ENCODE assay signal across 9 cellular contexts in the genomic region with DNA sequence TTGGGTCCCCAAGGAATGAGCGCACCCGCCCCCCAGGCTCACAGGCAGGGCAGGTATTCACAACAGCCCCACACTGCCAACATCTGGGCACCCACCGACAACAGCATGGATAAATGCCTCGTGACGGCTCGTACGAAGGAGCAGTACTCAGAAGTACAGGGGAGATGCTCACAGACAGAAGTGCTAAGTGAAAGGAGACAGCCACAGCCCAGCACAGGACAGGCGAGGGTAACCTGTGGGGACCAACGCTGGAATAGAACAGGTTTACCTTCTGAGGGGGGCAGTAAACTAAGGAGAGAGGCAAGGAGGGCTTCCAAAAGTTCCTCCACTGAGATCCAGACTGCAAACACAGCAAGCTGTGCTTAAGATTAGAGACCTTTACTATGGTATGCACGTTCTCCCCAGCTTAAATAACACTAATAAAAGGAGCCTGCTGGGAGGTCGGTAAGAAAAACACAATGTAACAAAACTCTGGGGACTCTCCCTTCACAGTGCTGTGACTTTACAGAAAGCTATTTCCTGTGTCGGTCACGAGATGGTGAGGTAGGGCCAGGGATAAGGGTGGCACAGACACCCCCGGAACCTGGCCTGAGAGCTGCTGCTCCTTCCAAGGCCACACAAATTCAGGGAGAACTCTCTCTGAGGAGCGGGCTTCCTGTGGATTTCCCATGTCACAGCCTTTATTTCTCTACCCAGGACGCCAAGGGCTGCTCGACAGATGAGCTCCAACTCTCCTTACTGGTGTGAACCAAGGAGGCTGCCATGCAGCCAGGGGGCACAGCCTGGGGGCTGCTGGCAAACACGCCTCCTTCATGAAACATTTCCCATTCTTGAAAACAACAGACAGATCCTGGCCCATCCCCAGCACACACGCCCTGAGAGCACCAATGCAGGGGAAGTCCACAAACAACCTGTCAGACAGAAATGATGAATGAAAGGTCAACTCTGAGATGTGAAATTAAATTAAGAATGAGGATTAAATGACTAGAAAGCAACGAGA. TPM values are rescaled to one million over a fixed set of nuclear protein-coding genes. Genes with fewer than 3 reads are reported as not detected.
DNase-seq lines count a peak whose midpoint lies in the region; ATAC-seq and TF ChIP-seq lines count a peak whose summit lies in the region.
"Had no signal": no experiment of that assay in that cellular context is flagged by ENCODE, and none has a peak within 500 bp of the region (broad histone marks: within the 10 kb centered on the region; RNA-seq: fewer than 3 reads in every experiment).

No MANE protein-coding gene starts in this region.

- H3K4me3 ChIP-seq in H7 (ENCODE audit: insufficient read depth, low read depth, low read length) (no peak overlapping the region), OCI-LY1 (ENCODE audit: low read depth, low read length, poor library complexity, severe bottlenecking) (peak overlapping the region; percentile 12)

- DNase-seq in H7 (peak; percentile 78), NCI-H526 (lab: John Stamatoyannopoulos, UW) (no peak), NCI-H187 treated with DMSO at 0.1 percent for 48 hours (lab: John Stamatoyannopoulos, UW) (no peak), NCI-H1092 treated with DMSO at 0.1 percent for 48 hours (lab: John Stamatoyannopoulos, UW) (no peak), caudate nucleus (lab: John Stamatoyannopoulos, UW) (no peak)

- H2AFZ ChIP-seq in OCI-LY1 (ENCODE audit: low read length) = no peak overlapping the region

- no peaks in the 10 kb centered on the region for H4K20me1 ChIP-seq in OCI-LY1 (ENCODE audit: insufficient read depth, low read length)

- H3K79me2 ChIP-seq in OCI-LY1 (ENCODE audit: insufficient read depth, low read length) = peaks cover 1% of the 10 kb centered on the region; the same call in 1 of the 2 replicates

- H3K4me2 ChIP-seq in OCI-LY1 (ENCODE audit: low read length) = peak overlapping the region; percentile 44; the same call in 1 of the 2 replicates

- H3F3A ChIP-seq in OCI-LY1 (ENCODE audit: insufficient read depth, low read length) = no peaks in the 10 kb centered on the region; the same call in 1 of the 2 replicates

- peak; percentile 62 for ATAC-seq in GM18498 (IDR thresholded peaks at IDR 0.05; ENCODE audit: unreplicated experiment)

- TF ChIP-seq CTCF in OCI-LY1 (IDR thresholded peaks at IDR 0.05; ENCODE audit: low read length) = no peak

- no peaks in the 10 kb centered on the region for H3K9me2 ChIP-seq in OCI-LY1 (ENCODE audit: low read depth, low read length)

- no peaks in the 10 kb centered on the region for H3K9me3 ChIP-seq in OCI-LY1 (ENCODE audit: low read length)

- H3K27ac ChIP-seq in OCI-LY1 (ENCODE audit: low read depth, low read length, poor library complexity, severe bottlenecking) (peak overlapping the region; percentile 92), layer of hippocampus (ENCODE audit: low read depth, low read length) (peak overlapping the region; percentile 36), caudate nucleus (ENCODE audit: low read depth, low read length) (no peak overlapping the region)
- H3K27ac ChIP-seq: HL-60 had no signal

- H3K27me3 ChIP-seq in H7 (ENCODE audit: control insufficient read depth, insufficient read depth, low read length) (no peaks in the 10 kb centered on the region; the same call in 1 of the 2 replicates), OCI-LY1 (ENCODE audit: insufficient read depth, low read length) (no peaks in the 10 kb centered on the region), layer of hippocampus (ENCODE audit: control insufficient read depth, insufficient read depth, low read length) (no peaks in the 10 kb centered on the region)

- peak overlapping the region; percentile 19; the same call in 1 of the 2 replicates for H3K9ac ChIP-seq in OCI-LY1 (ENCODE audit: low read length)

- H3K36me3 ChIP-seq in H7 (replicated peaks; ENCODE audit: control insufficient read depth, insufficient read depth, low read length) = peaks cover 21% of the 10 kb centered on the region
- peaks cover 77% of the 10 kb centered on the region for H3K36me3 ChIP-seq in OCI-LY1 (ENCODE audit: insufficient read depth, low read length)

- peaks cover 66% of the 10 kb centered on the region for H3K4me1 ChIP-seq in OCI-LY1 (ENCODE audit: insufficient read depth, low read length, severe bottlenecking)

RNA-seq across cellular contexts. Expression of gene SLC15A4, which starts 26.3 kb away (rescaled TPM):
- total RNA-seq in H7 (2014; rRNA removed; shearing (Covaris generic)) = 32.8 and 35.0 TPM in 2 replicates

RNA-seq across cellular contexts. Expression of gene GLT1D1, which starts 55.9 kb away (rescaled TPM):
- 6.1 and 9.2 TPM in 2 replicates for total RNA-seq in H7 (2014; rRNA removed; shearing (Covaris generic))
